ENCODE assay signal across 9 cellular contexts in genomic region chr1:185567006-185567405, GRCh38.
A peak's percentile ranks its signal among the peaks of the same experiment; 100 is the strongest.
DNase-seq lines count a peak whose midpoint lies in the region; ATAC-seq, FAIRE-seq and TF ChIP-seq lines count a peak whose summit lies in the region.
"Had no signal": no experiment of that assay in that cellular context is flagged by ENCODE, and none has a peak within 500 bp of the region (broad histone marks: within the 10 kb centered on the region; RNA-seq: fewer than 3 reads in every experiment).

No MANE protein-coding gene starts in this region.

- ATAC-seq in HG02870 (IDR thresholded peaks at IDR 0.05; ENCODE audit: unreplicated experiment), result peak; percentile 56
- no peak for ATAC-seq in SK-N-SH treated with all-trans-retinoic acid at 6 μM for 48 hours

- H3K27ac Mint-ChIP-seq in activated naive CD8-positive, alpha-beta T cell treated with anti-CD3 and anti-CD28 coated beads for 36 hours, result peak overlapping the region; percentile 76
- peak overlapping the region; percentile 14 to 75 (median 41) for H3K27ac Mint-ChIP-seq in nephron

- H3K4me3 Mint-ChIP-seq in activated naive CD8-positive, alpha-beta T cell treated with anti-CD3 and anti-CD28 coated beads for 36 hours, result no peak overlapping the region
- H3K4me3 Mint-ChIP-seq in nephron, result no peak overlapping the region

- no peak for TF ChIP-seq CTCF in nephron (IDR thresholded peaks at IDR 0.05; ENCODE audit: unreplicated experiment in 3 of 3)

- DNase-seq in NCI-H774 (lab: John Stamatoyannopoulos, UW) (peak; percentile 85), middle frontal gyrus (ENCODE audit: extremely low spot score, low spot score) (no peak), GM19238 (ENCODE audit: insufficient read length, low spot score) (no peak)
- DNase-seq in activated naive CD8-positive, alpha-beta T cell treated with anti-CD3 and anti-CD28 coated beads for 36 hours, result peak; percentile 15
- DNase-seq: right cardiac atrium had no signal

- peaks cover 3% of the 10 kb centered on the region for H3K36me3 Mint-ChIP-seq in activated naive CD8-positive, alpha-beta T cell treated with anti-CD3 and anti-CD28 coated beads for 36 hours
- H3K36me3 Mint-ChIP-seq in nephron (ENCODE audit: low read depth), result no peaks in the 10 kb centered on the region

- FAIRE-seq in G401.6 (lab: Jason Lieb, UNC), result peak; percentile 89

- H3K4me1 Mint-ChIP-seq in activated naive CD8-positive, alpha-beta T cell treated with anti-CD3 and anti-CD28 coated beads for 36 hours, result peaks cover 56% of the 10 kb centered on the region
- H3K4me1 Mint-ChIP-seq in nephron, result peaks cover 6% of the 10 kb centered on the region

- H3K27me3 Mint-ChIP-seq in activated naive CD8-positive, alpha-beta T cell treated with anti-CD3 and anti-CD28 coated beads for 36 hours, result no peaks in the 10 kb centered on the region
- H3K27me3 Mint-ChIP-seq in nephron (ENCODE audit: low read depth), result peaks cover 3% of the 10 kb centered on the region

- peaks cover 1% of the 10 kb centered on the region for H3K9me3 Mint-ChIP-seq in activated naive CD8-positive, alpha-beta T cell treated with anti-CD3 and anti-CD28 coated beads for 36 hours
- H3K9me3 Mint-ChIP-seq in nephron, result no peaks in the 10 kb centered on the region

TF ChIP-seq in SK-N-SH treated with all-trans-retinoic acid at 6 μM for 48 hours, 23 proteins besides CTCF, POLR2A, EP300 and RAD21:
- no peak for TF ChIP-seq ZNF565 (CRISPR knock-in tag; conservative IDR thresholded peaks at IDR 0.05; ENCODE audit: low read depth)
- TF ChIP-seq POU6F1 (CRISPR knock-in tag; IDR thresholded peaks at IDR 0.05; ENCODE audit: borderline replicate concordance, low read depth), result no peak; the same call in 1 of the 2 replicates
- no peak for TF ChIP-seq OSR1 (CRISPR knock-in tag; IDR thresholded peaks at IDR 0.05)
- TF ChIP-seq ISL1 (CRISPR knock-in tag; IDR thresholded peaks at IDR 0.05), result no peak
- no peak for TF ChIP-seq SNAI2 (CRISPR knock-in tag; IDR thresholded peaks at IDR 0.05)
- no peak for TF ChIP-seq PATZ1 (CRISPR knock-in tag; IDR thresholded peaks at IDR 0.05; ENCODE audit: borderline replicate concordance)
- no peak for TF ChIP-seq ZNF8 (CRISPR knock-in tag; IDR thresholded peaks at IDR 0.05)
- no peak for TF ChIP-seq ESRRG (CRISPR knock-in tag; IDR thresholded peaks at IDR 0.05)
- TF ChIP-seq CSDC2 (CRISPR knock-in tag; IDR thresholded peaks at IDR 0.05), result no peak
- no peak for TF ChIP-seq CREB5 (CRISPR knock-in tag; IDR thresholded peaks at IDR 0.05; ENCODE audit: low read depth)
TF ChIP-seq in SK-N-SH treated with all-trans-retinoic acid at 6 μM for 48 hours: peak in this region for 0.

Comparison
In these comparisons a context has a peak if more than half of its experiments do, and no peak if none do; other contexts are left out.
1. DNase-seq: peak in NCI-H774 (single experiment) and activated naive CD8-positive, alpha-beta T cell treated with anti-CD3 and anti-CD28 coated beads for 36 hours (single experiment); none in middle frontal gyrus (single experiment) and GM19238 (single experiment).